Comparison of ENCODE assay signal across 32 cellular contexts in genomic region chr3:25655659-25656058, GRCh38. TPM values are rescaled to one million over a fixed set of nuclear protein-coding genes. Genes with fewer than 3 reads are reported as not detected.
DNase-seq lines count a peak whose midpoint lies in the region; ATAC-seq, FAIRE-seq and TF ChIP-seq lines count a peak whose summit lies in the region.
"Had no signal": no experiment of that assay in that cellular context is flagged by ENCODE, and none has a peak within 500 bp of the region (broad histone marks: within the 10 kb centered on the region; RNA-seq: fewer than 3 reads in every experiment).

No MANE protein-coding gene starts in this region.

- H3K27ac ChIP-seq in pancreas = no peak overlapping the region
- H3K27ac ChIP-seq: breast epithelium, C4-2B, heart right ventricle, HL-60, lower lobe of right lung, neural progenitor cell, right atrium auricular region had no signal

- ATAC-seq in activated naive CD4-positive, alpha-beta T cell treated with anti-CD3 and anti-CD28 coated beads, Interleukin-2, amount 50 U/mL, for 72 hours = peak; percentile 31 to 34
- ATAC-seq in pancreas = no peak
- ATAC-seq: heart right ventricle, lower lobe of right lung, mucosa of descending colon had no signal

- H3K36me3 ChIP-seq in Loucy (ENCODE audit: insufficient read depth, low read length) (peaks cover 2% of the 10 kb centered on the region; the same call in 1 of the 2 replicates), pancreas (no peaks in the 10 kb centered on the region)
- H3K36me3 ChIP-seq: breast epithelium, heart right ventricle, lower lobe of right lung, neural progenitor cell, right atrium auricular region had no signal

- DNase-seq in activated naive CD4-positive, alpha-beta T cell treated with anti-CD3 and anti-CD28 coated beads, Interleukin-2, amount 50 U/mL, for 72 hours (ENCODE audit: low spot score in 2 of 2) = no peak
- no peak for DNase-seq in activated naive CD4-positive, alpha-beta T cell (lab: John Stamatoyannopoulos, UW)
- DNase-seq in central memory CD4-positive, alpha-beta T cell = peak; percentile 6
- DNase-seq in pancreas = no peak
- no peak for DNase-seq in NCI-H1436 (lab: John Stamatoyannopoulos, UW)
- DNase-seq in NCI-H2171 treated with DMSO at 0.1 percent for 48 hours (lab: John Stamatoyannopoulos, UW) = no peak
- DNase-seq in A172 (ENCODE audit: low spot score) = no peak
- DNase-seq: activated CD4-positive, alpha-beta memory T cell treated with anti-CD3 and anti-CD28 coated beads, Interleukin-2, amount 10 ng/mL, durations not matched to agents 7 days and 5 days; activated CD4-positive, CD25-positive, alpha-beta regulatory T cell; activated gamma-delta T cell; amygdala; DMS 273 treated with DMSO at 0.1 percent for 48 hours; effector CD8-positive, alpha-beta T cell; heart right ventricle; lower lobe of right lung; mucosa of descending colon; NCI-H1694; NCI-H2171; NCI-H526; SIG-M5; stimulated activated CD4-positive, alpha-beta T cell treated with anti-CD3 and anti-CD28 coated beads, Interleukin-1b, Interleukin-23, amount 100 ng/mL, for 48 hours; SW 1271; trophoblast cell had no signal

- peak overlapping the region; percentile 88 for H3K4me3 ChIP-seq in Loucy (ENCODE audit: low read length, poor library complexity, severe bottlenecking)
- no peak overlapping the region for H3K4me3 ChIP-seq in pancreas
- H3K4me3 ChIP-seq: breast epithelium, heart right ventricle, lower lobe of right lung, mucosa of descending colon, neural progenitor cell, right atrium auricular region, smooth muscle cell had no signal

- H3K9me3 Mint-ChIP-seq in activated naive CD4-positive, alpha-beta T cell treated with anti-CD3 and anti-CD28 coated beads, Interleukin-2, amount 50 U/mL, for 72 hours = peaks cover 7 to 11% of the 10 kb centered on the region in 2 donors
- H3K9me3 Mint-ChIP-seq: activated CD4-positive, alpha-beta memory T cell treated with anti-CD3 and anti-CD28 coated beads, Interleukin-2, amount 10 ng/mL, durations not matched to agents 7 days and 5 days had no signal

- WGBS in pancreas, 2 donors = 90 to 97% methylated on average over 2 of the region's 2 CpGs

- no peak overlapping the region for H2AFZ ChIP-seq in Loucy (ENCODE audit: low read length)
- H2AFZ ChIP-seq: neural progenitor cell had no signal

- no peaks in the 10 kb centered on the region; the same call in 1 of the 2 replicates for H3F3A ChIP-seq in Loucy (ENCODE audit: low read depth)

- peak overlapping the region; percentile 82 for H3K4me2 ChIP-seq in Loucy (ENCODE audit: low read depth, low read length, poor library complexity, severe bottlenecking)
- H3K4me2 ChIP-seq: neural progenitor cell had no signal

- H3K9ac ChIP-seq in Loucy (ENCODE audit: low read depth, low read length, poor library complexity, severe bottlenecking) = peak overlapping the region; percentile 46
- H3K9ac ChIP-seq: neural progenitor cell had no signal

- FAIRE-seq in pancreas (lab: Jason Lieb, UNC) = peak; percentile 45
- FAIRE-seq: H1, RCC 7860 had no signal

- H3K9me3 ChIP-seq in Loucy (ENCODE audit: insufficient read depth, low read depth, low read length) (no peaks in the 10 kb centered on the region), pancreas (no peaks in the 10 kb centered on the region)
- H3K9me3 ChIP-seq: lower lobe of right lung, mucosa of descending colon, right atrium auricular region had no signal

- H3K79me2 ChIP-seq in Loucy (ENCODE audit: insufficient read depth, low read length) = peaks cover 100% of the 10 kb centered on the region

- peaks cover 70% of the 10 kb centered on the region for H3K4me1 ChIP-seq in Loucy (ENCODE audit: insufficient read depth, low read length, poor library complexity, severe bottlenecking)
- peaks cover 6 to 46% (median 14%) of the 10 kb centered on the region in 3 donors for H3K4me1 ChIP-seq in pancreas
- H3K4me1 ChIP-seq: neural progenitor cell had no signal

- H3K27me3 ChIP-seq in Loucy (ENCODE audit: insufficient read depth, low read length, poor library complexity, severe bottlenecking) = no peaks in the 10 kb centered on the region
- no peaks in the 10 kb centered on the region for H3K27me3 ChIP-seq in pancreas
- H3K27me3 ChIP-seq: breast epithelium, heart right ventricle, neural progenitor cell, right atrium auricular region had no signal

- H3K27ac Mint-ChIP-seq in activated naive CD4-positive, alpha-beta T cell treated with anti-CD3 and anti-CD28 coated beads, Interleukin-2, amount 50 U/mL, for 72 hours = no peak overlapping the region
- H3K27ac Mint-ChIP-seq: activated CD4-positive, alpha-beta memory T cell treated with anti-CD3 and anti-CD28 coated beads, Interleukin-2, amount 10 ng/mL, durations not matched to agents 7 days and 5 days; neural progenitor cell had no signal

- peaks cover 95% of the 10 kb centered on the region for H4K20me1 ChIP-seq in Loucy (ENCODE audit: insufficient read depth, low read length, poor library complexity, severe bottlenecking)

- intact Hi-C loops in pancreas (cut with DNase I) = no loop called here

- TF ChIP-seq CTCF in Loucy (conservative IDR thresholded peaks at IDR 0.05; ENCODE audit: low read length) (no peak), pancreas (IDR thresholded peaks at IDR 0.05) (no peak)

- H3K9me2 ChIP-seq in Loucy (replicated peaks; ENCODE audit: low read depth, low read length) = no peaks in the 10 kb centered on the region

- peaks cover 3 to 12% of the 10 kb centered on the region in 2 donors for H3K36me3 Mint-ChIP-seq in activated naive CD4-positive, alpha-beta T cell treated with anti-CD3 and anti-CD28 coated beads, Interleukin-2, amount 50 U/mL, for 72 hours

RNA-seq across cellular contexts. Expression of gene TOP2B, which starts 9.0 kb away (rescaled TPM):
- 100 to 1,000 TPM in 1 of 2 donors, 10 to 100 TPM in 1; 93.8 to 125 TPM for total RNA-seq in activated naive CD4-positive, alpha-beta T cell treated with anti-CD3 and anti-CD28 coated beads, Interleukin-2, amount 50 U/mL, for 72 hours
- 10 to 100 TPM; 28.9 to 67.7 (median 40.2) TPM for total RNA-seq in pancreas
- polyA plus RNA-seq in pancreas = 10 to 100 TPM; 17.7 to 48.6 TPM
- 131 and 152 TPM in 2 replicates for total RNA-seq in A172 (2014; rRNA removed; shearing (Covaris generic))

Comparison
In these comparisons a context has a peak if more than half of its experiments do, and no peak if none do; other contexts are left out.
1. ATAC-seq: peak in activated naive CD4-positive, alpha-beta T cell treated with anti-CD3 and anti-CD28 coated beads, Interleukin-2, amount 50 U/mL, for 72 hours (2 of 2); none in pancreas (0 of 4).